1 cellular context compared by ENCODE assay signal in the genomic region with DNA sequence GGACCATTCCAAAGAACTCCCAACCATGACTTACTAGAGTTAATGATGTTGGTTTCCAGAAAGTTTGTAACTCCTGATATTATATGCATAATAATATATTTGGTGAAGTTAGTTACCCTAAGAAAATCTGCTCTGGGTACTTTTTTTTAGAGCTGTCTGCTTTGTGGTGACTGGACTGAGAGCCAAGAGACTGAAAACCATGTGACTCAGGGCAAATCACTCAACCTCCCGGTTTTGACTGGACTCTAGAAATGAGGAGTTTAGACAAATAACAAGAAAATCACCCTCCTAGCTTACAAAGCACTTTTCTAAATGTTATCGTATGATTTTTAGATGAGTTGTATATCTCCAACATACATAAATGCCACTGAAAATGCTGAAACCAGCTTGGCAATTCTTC.
TF ChIP-seq lines count a peak whose summit lies in the region.

No MANE protein-coding gene starts in this region.

TF ChIP-seq in IMR-90, 13 proteins besides CTCF, POLR2A, EP300 and RAD21:
- TF ChIP-seq, protein P1, sequence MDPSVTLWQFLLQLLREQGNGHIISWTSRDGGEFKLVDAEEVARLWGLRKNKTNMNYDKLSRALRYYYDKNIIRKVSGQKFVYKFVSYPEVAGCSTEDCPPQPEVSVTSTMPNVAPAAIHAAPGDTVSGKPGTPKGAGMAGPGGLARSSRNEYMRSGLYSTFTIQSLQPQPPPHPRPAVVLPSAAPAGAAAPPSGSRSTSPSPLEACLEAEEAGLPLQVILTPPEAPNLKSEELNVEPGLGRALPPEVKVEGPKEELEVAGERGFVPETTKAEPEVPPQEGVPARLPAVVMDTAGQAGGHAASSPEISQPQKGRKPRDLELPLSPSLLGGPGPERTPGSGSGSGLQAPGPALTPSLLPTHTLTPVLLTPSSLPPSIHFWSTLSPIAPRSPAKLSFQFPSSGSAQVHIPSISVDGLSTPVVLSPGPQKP (IDR thresholded peaks at IDR 0.05; ENCODE audit: borderline replicate concordance, low read depth, low read length): no peak
- no peak for TF ChIP-seq SMC3 (IDR thresholded peaks at IDR 0.05; ENCODE audit: low read depth, low read length)
